20 cellular contexts compared by ENCODE assay signal in the genomic region with DNA sequence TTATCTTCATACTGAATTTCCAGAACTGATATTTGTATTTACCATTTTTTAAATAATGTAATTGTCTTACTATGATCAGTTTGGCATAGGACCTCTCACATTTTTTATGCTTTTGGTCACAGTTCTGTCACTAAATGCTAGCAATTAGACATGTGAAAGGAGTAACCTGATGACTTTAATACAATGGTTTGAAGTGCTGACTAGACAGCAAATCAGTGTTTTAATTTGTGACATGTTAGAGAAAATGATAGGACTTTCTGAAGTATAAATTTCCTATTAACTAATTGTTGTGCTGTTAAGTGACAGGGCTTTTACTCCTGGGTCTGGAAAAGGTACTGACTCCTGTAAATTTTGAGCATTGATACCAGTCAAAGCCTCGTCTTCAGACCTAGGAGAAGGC.
DNase-seq lines count a peak whose midpoint lies in the region; ATAC-seq, FAIRE-seq and TF ChIP-seq lines count a peak whose summit lies in the region.
"Had no signal": no experiment of that assay in that cellular context is flagged by ENCODE, and none has a peak within 500 bp of the region (broad histone marks: within the 10 kb centered on the region; RNA-seq: fewer than 3 reads in every experiment).

No MANE protein-coding gene starts in this region.

- no peak overlapping the region for H3K4me3 ChIP-seq in A549
- H3K4me3 ChIP-seq in GM12878 = no peak overlapping the region
- H3K4me3 ChIP-seq: BLaER1, GM23338 had no signal

- H3K9me3 Mint-ChIP-seq in Calu3 (ENCODE audit: low read depth, unreplicated experiment) = no peaks in the 10 kb centered on the region
- no peaks in the 10 kb centered on the region for H3K9me3 Mint-ChIP-seq in activated T-cell treated with anti-CD3 and anti-CD28 coated beads, Interleukin-2, amount 50 U/mL, for 24 hours
- H3K9me3 Mint-ChIP-seq: CD8-positive, alpha-beta T cell; GM23338; H9 had no signal

- 94% methylated on average over 1 of the region's 1 CpG for WGBS in A549 (ENCODE audit: missing lambda C conversion rate)
- WGBS in GM12878 (ENCODE audit: insufficient coverage, insufficient replicate concordance, low lambda C conversion rate, missing lambda C conversion rate) = 90% methylated on average over 1 of the region's 1 CpG

- H3K4me1 ChIP-seq in A549 (peaks cover 7% of the 10 kb centered on the region; the same call in 1 of the 3 replicates), GM12878 (ENCODE audit: control insufficient read depth, insufficient read depth, low read length) (no peaks in the 10 kb centered on the region)
- H3K4me1 ChIP-seq: BLaER1, Caco-2 had no signal

- H3K36me3 Mint-ChIP-seq in Calu3 (ENCODE audit: insufficient read depth, unreplicated experiment) = peaks cover 12% of the 10 kb centered on the region
- no peaks in the 10 kb centered on the region for H3K36me3 Mint-ChIP-seq in activated T-cell treated with anti-CD3 and anti-CD28 coated beads, Interleukin-2, amount 50 U/mL, for 24 hours (ENCODE audit: low read depth)
- H3K36me3 Mint-ChIP-seq: CD4-positive, CD25-positive, alpha-beta regulatory T cell; CD8-positive, alpha-beta T cell had no signal

- TF ChIP-seq RAD21 in A549 (conservative IDR thresholded peaks at IDR 0.05 in 1 of 2, IDR thresholded peaks at IDR 0.05 in 1 of 2) (no peak), GM12878 (IDR thresholded peaks at IDR 0.05; ENCODE audit: insufficient read depth, low read depth, low read length) (no peak)

- H3K9ac ChIP-seq in GM12878 (ENCODE audit: control insufficient read depth, insufficient read depth, low read length) = no peak overlapping the region
- H3K9ac ChIP-seq: BLaER1 had no signal

- no peaks in the 10 kb centered on the region for H3K27me3 Mint-ChIP-seq in Calu3 (ENCODE audit: unreplicated experiment)
- H3K27me3 Mint-ChIP-seq in activated T-cell treated with anti-CD3 and anti-CD28 coated beads, Interleukin-2, amount 50 U/mL, for 24 hours = peaks cover 51% of the 10 kb centered on the region

- no peaks in the 10 kb centered on the region for H4K20me1 ChIP-seq in GM12878 (ENCODE audit: control insufficient read depth, insufficient read depth)
- H4K20me1 ChIP-seq: BLaER1 had no signal

- CTCF ChIA-PET in A549 (lab: Yijun Ruan, JAX) = no interaction called here
- CTCF ChIA-PET in Calu3 (lab: Charles Lee) = no interaction called here
- CTCF ChIA-PET in GM12878 (lab: Yijun Ruan, JAX) = no interaction called here

- 0 out of 6 replicates have a peak overlapping the region, but pooled peaks of 1 of the 2 experiments have one; percentile 10 for H3K27ac ChIP-seq in A549
- H3K27ac ChIP-seq in GM12878 (ENCODE audit: control insufficient read depth, insufficient read depth) = no peak overlapping the region
- H3K27ac ChIP-seq: BLaER1, C4-2B had no signal

- no peaks in the 10 kb centered on the region for H3K36me3 ChIP-seq in GM12878 (ENCODE audit: control insufficient read depth in 2 of 2, insufficient read depth in 2 of 2, low read length in 1 of 2)
- H3K36me3 ChIP-seq: BLaER1 had no signal

- BruUV-seq in Calu3 (replicated peaks; lab: Mats Ljungman, UMichigan) (no TSS peak), GM12878 (replicated peaks; lab: Mats Ljungman, UMichigan) (no TSS peak)

- peak overlapping the region; percentile 75 for H3K4me3 Mint-ChIP-seq in Calu3 (ENCODE audit: low read depth, unreplicated experiment)
- H3K4me3 Mint-ChIP-seq in activated T-cell treated with anti-CD3 and anti-CD28 coated beads, Interleukin-2, amount 50 U/mL, for 24 hours = no peak overlapping the region
- H3K4me3 Mint-ChIP-seq: B cell; CD4-positive, CD25-positive, alpha-beta regulatory T cell; CD8-positive, alpha-beta T cell; GM23338; H9 had no signal

- in situ Hi-C loops in GM12878 (cut with MboI) = no loop called here

- no peaks in the 10 kb centered on the region for H3K79me2 ChIP-seq in GM12878 (ENCODE audit: control insufficient read depth, insufficient read depth, low read length)

- DNase-seq in A549 (ENCODE audit: low read depth in 1 of 2, low spot score in 1 of 2) (no peak), Calu3 (no peak), GM12878 (ENCODE audit: low read depth, low spot score) (no peak), DMS 273 (lab: John Stamatoyannopoulos, UW; ENCODE audit: unreplicated experiment) (no peak), activated gamma-delta T cell (lab: John Stamatoyannopoulos, UW) (no peak)
- DNase-seq in activated T-cell treated with anti-CD3 and anti-CD28 coated beads, Interleukin-2, amount 50 U/mL, for 24 hours = no peak
- DNase-seq: Caco-2; CD4-positive, CD25-positive, alpha-beta regulatory T cell; CD8-positive, alpha-beta T cell; DMS53; DMS79 treated with DMSO at 0.1 percent for 48 hours; GF-D8; H9 had no signal

- POLR2A ChIA-PET in A549 (lab: Yijun Ruan, JAX) (no interaction called here), GM12878 (lab: Charles Lee) (no interaction called here)

- SMC1A ChIA-PET in GM12878 (lab: Charles Lee; ENCODE audit: uncharacterized antibody, unreplicated experiment) = no interaction called here

- no peak for ATAC-seq in A549
- no peak for ATAC-seq in GM12878
- ATAC-seq: CD8-positive, alpha-beta T cell; GM23338; HCT116 had no signal

- RAD21 ChIA-PET in GM12878 (lab: Charles Lee; ENCODE audit: unreplicated experiment) = no interaction called here

- no peaks in the 10 kb centered on the region for H3K9me3 ChIP-seq in A549
- no peaks in the 10 kb centered on the region for H3K9me3 ChIP-seq in GM12878 (replicated peaks; ENCODE audit: control insufficient read depth, insufficient read depth, low read length)
- H3K9me3 ChIP-seq: BLaER1, Caco-2 had no signal

- no peak for TF ChIP-seq CTCF in A549 (IDR thresholded peaks at IDR 0.05)
- no peak for TF ChIP-seq CTCF in Calu3 (IDR thresholded peaks at IDR 0.05; ENCODE audit: unreplicated experiment)
- TF ChIP-seq CTCF in GM12878 (IDR thresholded peaks at IDR 0.05 in 2 of 3, conservative IDR thresholded peaks at IDR 0.05 in 1 of 3; ENCODE audit: control insufficient read depth in 2 of 3, extremely low read depth in 1 of 3, insufficient read depth in 1 of 3, low read depth in 3 of 3, low read length in 3 of 3) = no peak

- TF ChIP-seq EP300 in A549 (IDR thresholded peaks at IDR 0.05) (no peak), GM12878 (IDR thresholded peaks at IDR 0.05; ENCODE audit: borderline replicate concordance in 1 of 2, control insufficient read depth in 1 of 2, low read depth in 2 of 2, low read length in 2 of 2) (no peak)

- H3K4me1 Mint-ChIP-seq in Calu3 (ENCODE audit: low read depth, unreplicated experiment) = peaks cover 24% of the 10 kb centered on the region
- H3K4me1 Mint-ChIP-seq in activated T-cell treated with anti-CD3 and anti-CD28 coated beads, Interleukin-2, amount 50 U/mL, for 24 hours (ENCODE audit: low read depth) = no peaks in the 10 kb centered on the region
- H3K4me1 Mint-ChIP-seq: B cell had no signal

- H3K27me3 ChIP-seq in GM12878 (replicated peaks in 1 of 2; ENCODE audit: control insufficient read depth in 2 of 2, insufficient read depth in 2 of 2, low read length in 1 of 2) = no peaks in the 10 kb centered on the region
- H3K27me3 ChIP-seq: BLaER1 had no signal

- H3K27ac Mint-ChIP-seq in Calu3 (ENCODE audit: unreplicated experiment) = peak overlapping the region; percentile 96
- no peak overlapping the region for H3K27ac Mint-ChIP-seq in activated T-cell treated with anti-CD3 and anti-CD28 coated beads, Interleukin-2, amount 50 U/mL, for 24 hours
- H3K27ac Mint-ChIP-seq: B cell; CD4-positive, CD25-positive, alpha-beta regulatory T cell; CD8-positive, alpha-beta T cell; GM23338; H9 had no signal

- FAIRE-seq in A549 (lab: Jason Lieb, UNC) (no peak), GM12878 (lab: Jason Lieb, UNC) (peak; percentile 23)
- FAIRE-seq: D721Med, GM12892 had no signal

- TF ChIP-seq POLR2A in A549 (IDR thresholded peaks at IDR 0.05; ENCODE audit: low read length) (no peak), GM12878 (IDR thresholded peaks at IDR 0.05; ENCODE audit: low read depth, low read length) (no peak)

- H3K4me2 ChIP-seq in A549 (no peak overlapping the region), GM12878 (ENCODE audit: control insufficient read depth, insufficient read depth) (no peak overlapping the region)
- H3K4me2 ChIP-seq: BLaER1, GM23338 had no signal

- H2AFZ ChIP-seq in GM12878 (ENCODE audit: control insufficient read depth, low read depth, low read length) = no peak overlapping the region
- H2AFZ ChIP-seq: GM23338 had no signal

- intact Hi-C loops in Calu3 (cut with micrococcal nuclease; ENCODE audit: unreplicated experiment) = no loop called here
- intact Hi-C loops in GM12878 (cut with micrococcal nuclease; ENCODE audit: unreplicated experiment) = no loop called here

TF ChIP-seq in A549, 52 proteins besides CTCF, POLR2A, EP300 and RAD21:
- TF ChIP-seq MAFK (IDR thresholded peaks at IDR 0.05; ENCODE audit: partially characterized antibody) = peak; percentile 41
- no peak for TF ChIP-seq MYC (IDR thresholded peaks at IDR 0.05; ENCODE audit: borderline replicate concordance, low read length)

TF ChIP-seq in GM12878, 131 proteins besides CTCF, POLR2A, EP300 and RAD21:
- TF ChIP-seq IKZF2 (IDR thresholded peaks at IDR 0.05) = no peak
- no peak for TF ChIP-seq MTA3 (IDR thresholded peaks at IDR 0.05; ENCODE audit: borderline replicate concordance, low read length)
- TF ChIP-seq RAD51 (IDR thresholded peaks at IDR 0.05) = no peak
- TF ChIP-seq SRF (IDR thresholded peaks at IDR 0.05; ENCODE audit: low read depth in 2 of 2, low read length in 2 of 2) = no peak
